20 cellular contexts compared by ENCODE assay signal in genomic region chr3:189363856-189364255, GRCh38.
DNase-seq lines count a peak whose midpoint lies in the region; ATAC-seq, FAIRE-seq and TF ChIP-seq lines count a peak whose summit lies in the region.
"Had no signal": no experiment of that assay in that cellular context is flagged by ENCODE, and none has a peak within 500 bp of the region (broad histone marks: within the 10 kb centered on the region; RNA-seq: fewer than 3 reads in every experiment).

No MANE protein-coding gene starts in this region.

- H3K9ac ChIP-seq in GM23248 (no peak overlapping the region), astrocyte (ENCODE audit: low read length) (no peak overlapping the region), subcutaneous abdominal adipose tissue (ENCODE audit: low read length in 5 of 5) (no peak overlapping the region)

- no peaks in the 10 kb centered on the region for H3K27me3 ChIP-seq in GM23248 (replicated peaks; ENCODE audit: insufficient read depth)
- H3K27me3 ChIP-seq in astrocyte (ENCODE audit: insufficient read depth, low read length) = no peaks in the 10 kb centered on the region
- H3K27me3 ChIP-seq in subcutaneous abdominal adipose tissue (ENCODE audit: control insufficient read depth in 5 of 5, insufficient read depth in 4 of 5, low read length in 5 of 5) = no peaks in the 10 kb centered on the region
- H3K27me3 ChIP-seq: BE2C, heart left ventricle, SJSA1 had no signal

- intact Hi-C loops in left ventricle myocardium superior (cut with micrococcal nuclease) = no loop called here
- intact Hi-C loops in OCI-LY7 (cut with micrococcal nuclease; ENCODE audit: unreplicated experiment) = no loop called here

- POLR2A ChIA-PET in OCI-LY7 (lab: Charles Lee) = interaction anchor here (0.6 to 1.2 kb wide), 4 partner anchors 9 to 40 kb away, joined by 3 to 6 read pairs (median 4); no protein-coding TSS in a partner anchor

- H3K36me3 Mint-ChIP-seq in astrocyte (ENCODE audit: low read depth, unreplicated experiment) = no peaks in the 10 kb centered on the region

- CTCF ChIA-PET in OCI-LY7 (lab: Charles Lee; ENCODE audit: unreplicated experiment) = no interaction called here

- H3K4me3 ChIP-seq in GM23248 (no peak overlapping the region), astrocyte (ENCODE audit: insufficient read depth, low read depth, low read length) (no peak overlapping the region), subcutaneous abdominal adipose tissue (ENCODE audit: low read depth in 1 of 5, low read length in 5 of 5) (no peak overlapping the region), OCI-LY7 (ENCODE audit: low read depth, low read length, poor library complexity, severe bottlenecking) (no peak overlapping the region)
- H3K4me3 ChIP-seq: heart left ventricle, SJSA1 had no signal

- WGBS in GM23248 (ENCODE audit: low coverage in 1 of 2, low lambda C conversion rate in 2 of 2, missing lambda C conversion rate in 2 of 2), 2 experiments = 4 to 23% methylated on average over 1 of the region's 1 CpG

- H3K9me2 ChIP-seq in GM23248 (ENCODE audit: insufficient read depth) (no peaks in the 10 kb centered on the region), OCI-LY7 (ENCODE audit: insufficient read depth, low read length) (no peaks in the 10 kb centered on the region)

- BruUV-seq in OCI-LY7 (replicated peaks; lab: Mats Ljungman, UMichigan) = no TSS peak

- H3K36me3 ChIP-seq in GM23248 (ENCODE audit: low read depth) (no peaks in the 10 kb centered on the region), astrocyte (ENCODE audit: insufficient read depth, low read length) (no peaks in the 10 kb centered on the region), subcutaneous abdominal adipose tissue (ENCODE audit: control insufficient read depth in 5 of 5, insufficient read depth in 5 of 5, low read length in 5 of 5) (no peaks in the 10 kb centered on the region), OCI-LY7 (ENCODE audit: insufficient read depth, low read length) (no peaks in the 10 kb centered on the region)
- H3K36me3 ChIP-seq: BE2C, heart left ventricle, SJSA1 had no signal

- H3K4me2 ChIP-seq in GM23248 (ENCODE audit: unreplicated experiment) = no peak overlapping the region
- H3K4me2 ChIP-seq in astrocyte (ENCODE audit: low read length) = no peak overlapping the region
- H3K4me2 ChIP-seq in OCI-LY7 (ENCODE audit: low read length) = no peak overlapping the region

- H2AFZ ChIP-seq in GM23248 (no peak overlapping the region), astrocyte (ENCODE audit: low read depth, low read length) (no peak overlapping the region), OCI-LY7 (ENCODE audit: low read length) (no peak overlapping the region)

- no peak overlapping the region for H3K27ac ChIP-seq in GM23248
- no peak overlapping the region for H3K27ac ChIP-seq in astrocyte (ENCODE audit: low read depth, low read length)
- peak overlapping the region; percentile 19 for H3K27ac ChIP-seq in subcutaneous abdominal adipose tissue (ENCODE audit: low read depth, low read length)
- H3K27ac ChIP-seq in OCI-LY7 (ENCODE audit: low read depth, low read length, poor library complexity, severe bottlenecking) = no peak overlapping the region
- H3K27ac ChIP-seq: heart left ventricle, SJSA1 had no signal

- H3K9me3 Mint-ChIP-seq in astrocyte (ENCODE audit: unreplicated experiment) = no peaks in the 10 kb centered on the region
- H3K9me3 Mint-ChIP-seq: IgD-negative memory B cell, nephron had no signal

- no peaks in the 10 kb centered on the region for H3F3A ChIP-seq in GM23248 (ENCODE audit: insufficient read depth)

- DNase-seq in GM23248 = peak; percentile 54
- peak; percentile 33 for DNase-seq in astrocyte (ENCODE audit: low read depth)
- DNase-seq in left ventricle myocardium superior = no peak
- no peak for DNase-seq in stimulated activated naive CD8-positive, alpha-beta T cell treated with anti-CD3 and anti-CD28 coated beads, Interleukin-15, Interleukin-2, amounts not matched to agents 100 U/mL and 50 U/mL, for 24 hours
- no peak for DNase-seq in OCI-LY7 (ENCODE audit: low spot score)
- DNase-seq: activated CD4-positive, CD25-positive, alpha-beta regulatory T cell treated with anti-CD3 and anti-CD28 coated beads, Interleukin-2, amount 50 U/mL, for 72 hours; activated effector memory CD4-positive, alpha-beta T cell treated with Interleukin-2 at 50 U/mL for 16 hours; BE2C; dermis blood vessel endothelial cell; heart left ventricle; NCI-H2029; NCI-H510A; T1000 had no signal

- H3K9me3 ChIP-seq in GM23248 (ENCODE audit: low read depth) = no peaks in the 10 kb centered on the region
- no peaks in the 10 kb centered on the region for H3K9me3 ChIP-seq in astrocyte (ENCODE audit: insufficient read depth, low read depth, low read length)
- H3K9me3 ChIP-seq in subcutaneous abdominal adipose tissue (ENCODE audit: control insufficient read depth in 5 of 5, low read length in 5 of 5) = no peaks in the 10 kb centered on the region
- no peaks in the 10 kb centered on the region for H3K9me3 ChIP-seq in OCI-LY7 (ENCODE audit: low read length)
- H3K9me3 ChIP-seq: BE2C, heart left ventricle, SJSA1 had no signal

- ATAC-seq in left ventricle myocardium superior (peak; percentile 48), GM18502 (IDR thresholded peaks at IDR 0.05; ENCODE audit: poor library complexity, unreplicated experiment) (no peak)
- ATAC-seq in stimulated activated naive CD8-positive, alpha-beta T cell treated with anti-CD3 and anti-CD28 coated beads, Interleukin-15, Interleukin-2, amounts not matched to agents 100 U/mL and 50 U/mL, for 24 hours = no peak

- no peak for TF ChIP-seq CTCF in astrocyte (IDR thresholded peaks at IDR 0.05; ENCODE audit: insufficient read depth, low read depth, low read length)
- TF ChIP-seq CTCF in OCI-LY7 (conservative IDR thresholded peaks at IDR 0.05; ENCODE audit: low read length) = no peak

- H3K4me3 Mint-ChIP-seq in astrocyte (ENCODE audit: unreplicated experiment) = no peak overlapping the region
- H3K4me3 Mint-ChIP-seq: IgD-negative memory B cell, nephron had no signal

- H3K4me1 ChIP-seq in GM23248 (ENCODE audit: insufficient read depth) (peaks cover 4% of the 10 kb centered on the region; the same call in 1 of the 2 replicates), astrocyte (ENCODE audit: insufficient read depth, low read length) (no peaks in the 10 kb centered on the region), subcutaneous abdominal adipose tissue (ENCODE audit: control insufficient read depth in 5 of 5, insufficient read depth in 5 of 5, low read length in 5 of 5) (peaks cover 0 to 21% (median 3%) of the 10 kb centered on the region in 5 donors), OCI-LY7 (ENCODE audit: insufficient read depth, low read length, poor library complexity, severe bottlenecking) (no peaks in the 10 kb centered on the region)
- H3K4me1 ChIP-seq: BE2C had no signal

- H4K20me1 ChIP-seq in GM23248 (ENCODE audit: insufficient read depth) (no peaks in the 10 kb centered on the region), astrocyte (ENCODE audit: insufficient read depth, low read length) (no peaks in the 10 kb centered on the region), OCI-LY7 (ENCODE audit: insufficient read depth, low read length) (no peaks in the 10 kb centered on the region)

- peaks cover 6% of the 10 kb centered on the region for H3K4me1 Mint-ChIP-seq in astrocyte (ENCODE audit: low read depth, unreplicated experiment)

- H3K79me2 ChIP-seq in GM23248 (ENCODE audit: insufficient read depth) (no peaks in the 10 kb centered on the region), astrocyte (ENCODE audit: insufficient read depth, low read length) (no peaks in the 10 kb centered on the region), OCI-LY7 (ENCODE audit: insufficient read depth, low read depth, low read length) (no peaks in the 10 kb centered on the region)

- FAIRE-seq in astrocyte (lab: Jason Lieb, UNC) = no peak
- FAIRE-seq: G401.6, GM12892 had no signal

- in situ Hi-C loops in GM23248 (cut with MboI) = no loop called here

- H3K27me3 Mint-ChIP-seq in astrocyte (ENCODE audit: low read depth, unreplicated experiment) = peaks cover 3% of the 10 kb centered on the region

- H3K27ac Mint-ChIP-seq in astrocyte (ENCODE audit: unreplicated experiment) = no peak overlapping the region
- H3K27ac Mint-ChIP-seq: IgD-negative memory B cell had no signal

Comparison
In these comparisons a context has a peak if more than half of its experiments do, and no peak if none do; other contexts are left out.
1. DNase-seq: peak in GM23248 (single experiment) and astrocyte (single experiment); none in left ventricle myocardium superior (single experiment), stimulated activated naive CD8-positive, alpha-beta T cell treated with anti-CD3 and anti-CD28 coated beads, Interleukin-15, Interleukin-2, amounts not matched to agents 100 U/mL and 50 U/mL, for 24 hours (single experiment) and OCI-LY7 (single experiment).